Comparison of ENCODE assay signal across 7 cellular contexts in the genomic region with DNA sequence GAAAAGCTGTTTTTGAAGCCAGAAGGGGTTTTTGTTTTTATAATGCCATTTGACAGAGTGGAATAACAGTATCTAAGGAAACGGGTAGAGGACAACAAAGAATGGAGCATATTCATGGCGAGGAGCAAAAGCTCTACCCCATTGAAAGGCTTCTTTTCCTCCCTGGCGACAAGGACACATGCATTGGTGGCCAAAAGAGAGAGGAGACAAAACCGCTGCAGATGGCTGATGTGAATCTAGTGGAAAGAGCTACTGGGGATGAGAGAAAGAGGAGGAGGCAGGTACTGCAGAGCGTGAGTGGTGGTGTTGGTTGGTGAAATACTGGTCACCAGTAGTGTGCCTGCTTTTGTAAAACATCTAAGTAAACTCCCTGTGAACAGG. TPM values are rescaled to one million over a fixed set of nuclear protein-coding genes. Genes with fewer than 3 reads are reported as not detected.
DNase-seq lines count a peak whose midpoint lies in the region; TF ChIP-seq lines count a peak whose summit lies in the region.

No MANE protein-coding gene starts in this region.

- H3K27me3 ChIP-seq in NT2/D1 (ENCODE audit: insufficient read depth, insufficient read length) = no peaks in the 10 kb centered on the region
- H3K27me3 ChIP-seq in thyroid gland = no peaks in the 10 kb centered on the region

- POLR2A ChIA-PET in HEK293T (lab: Yijun Ruan, JAX) = interaction anchor here (1.0 to 1.9 kb wide), 7 partner anchors 9 to 238 kb away, joined by 3 to 13 read pairs (median 3); a partner anchor contains a TSS

- no peak overlapping the region for H3K9ac ChIP-seq in NT2/D1 (ENCODE audit: insufficient read length, low read depth)

- H3K9me3 ChIP-seq in NT2/D1 (ENCODE audit: insufficient read depth, low read length) = no peaks in the 10 kb centered on the region
- no peaks in the 10 kb centered on the region for H3K9me3 ChIP-seq in thyroid gland

- H3K4me3 ChIP-seq in GM12864 (ENCODE audit: low read depth, low read length) (peak overlapping the region; percentile 80), NT2/D1 (ENCODE audit: insufficient read length, low read depth) (peak overlapping the region; percentile 49), choroid plexus epithelial cell (ENCODE audit: low read depth, low read length) (peak overlapping the region; percentile 92), lower leg skin (ENCODE audit: low read depth, poor library complexity, severe bottlenecking) (peak overlapping the region; percentile 51), thyroid gland (replicated peaks in 1 of 3) (peak overlapping the region; percentile 21 to 45 (median 39))

- DNase-seq in GM12864 (ENCODE audit: low read depth) (no peak), HEK293T (ENCODE audit: extremely low spot score) (peak; percentile 17), NT2/D1 (ENCODE audit: low read depth, low spot score) (no peak), choroid plexus epithelial cell (ENCODE audit: low read depth) (peak; percentile 16), lower leg skin (ENCODE audit: low spot score in 2 of 2) (no peak), thyroid gland (no peak), epidermal melanocyte (ENCODE audit: insufficient read length, low spot score) (no peak)

- WGBS in lower leg skin, 2 donors = 18 to 25% methylated on average over 5 of the region's 5 CpGs
- 22 to 28% methylated on average over 5 of the region's 5 CpGs for WGBS in thyroid gland, 2 donors

- TF ChIP-seq CTCF in GM12864 (IDR thresholded peaks at IDR 0.05; ENCODE audit: low read depth, low read length, missing control alignments) = no peak
- no peak for TF ChIP-seq CTCF in choroid plexus epithelial cell (conservative IDR thresholded peaks at IDR 0.05; ENCODE audit: low read depth, low read length)
- TF ChIP-seq CTCF in lower leg skin (IDR thresholded peaks at IDR 0.05) = no peak
- TF ChIP-seq CTCF in thyroid gland (IDR thresholded peaks at IDR 0.05) = no peak

- intact Hi-C loops in lower leg skin (cut with DNase I; ENCODE audit: low total_unique reads) (no loop called here), thyroid gland (cut with DNase I) (no loop called here)

- H3K27ac ChIP-seq in thyroid gland = peak overlapping the region in 1 of 3 donors; percentile 61

- H3K36me3 ChIP-seq in NT2/D1 (ENCODE audit: insufficient read depth, insufficient read length, low read length) (no peaks in the 10 kb centered on the region), thyroid gland (no peaks in the 10 kb centered on the region)

- TF ChIP-seq POLR2A in lower leg skin (IDR thresholded peaks at IDR 0.05) (no peak), thyroid gland (IDR thresholded peaks at IDR 0.05) (no peak)

- CTCF ChIA-PET in HEK293T (lab: Yijun Ruan, JAX) = interaction anchor here (1.4 kb wide), 1 partner anchor 19 kb away, joined by 3 read pairs; no protein-coding TSS in a partner anchor

- H3K4me1 ChIP-seq in NT2/D1 (ENCODE audit: insufficient read depth, insufficient read length) (no peaks in the 10 kb centered on the region), thyroid gland (peaks cover 6 to 9% of the 10 kb centered on the region in 2 donors)

TF ChIP-seq in HEK293T, 16 proteins besides CTCF, POLR2A, EP300 and RAD21:
- TF ChIP-seq SUZ12 (IDR thresholded peaks at IDR 0.05) (no peak), FOXK2 (IDR thresholded peaks at IDR 0.05) (no peak), ARNT (IDR thresholded peaks at IDR 0.05) (no peak), FOXA1 (IDR thresholded peaks at IDR 0.05) (no peak), FOXM1 (IDR thresholded peaks at IDR 0.05; ENCODE audit: borderline replicate concordance) (no peak), NFRKB (IDR thresholded peaks at IDR 0.05) (no peak), L3MBTL2 (conservative IDR thresholded peaks at IDR 0.05) (no peak), HDGF (IDR thresholded peaks at IDR 0.05; ENCODE audit: borderline replicate concordance) (no peak), ZNF384 (IDR thresholded peaks at IDR 0.05) (no peak), BHLHE40 (IDR thresholded peaks at IDR 0.05; ENCODE audit: borderline replicate concordance) (no peak), LEF1 (IDR thresholded peaks at IDR 0.05; ENCODE audit: borderline replicate concordance) (no peak), SP1 (IDR thresholded peaks at IDR 0.05) (no peak), ELF4 (IDR thresholded peaks at IDR 0.05) (no peak), TARDBP (IDR thresholded peaks at IDR 0.05) (no peak), CTBP1 (IDR thresholded peaks at IDR 0.05; ENCODE audit: borderline replicate concordance) (no peak)
- TF ChIP-seq, protein P1, sequence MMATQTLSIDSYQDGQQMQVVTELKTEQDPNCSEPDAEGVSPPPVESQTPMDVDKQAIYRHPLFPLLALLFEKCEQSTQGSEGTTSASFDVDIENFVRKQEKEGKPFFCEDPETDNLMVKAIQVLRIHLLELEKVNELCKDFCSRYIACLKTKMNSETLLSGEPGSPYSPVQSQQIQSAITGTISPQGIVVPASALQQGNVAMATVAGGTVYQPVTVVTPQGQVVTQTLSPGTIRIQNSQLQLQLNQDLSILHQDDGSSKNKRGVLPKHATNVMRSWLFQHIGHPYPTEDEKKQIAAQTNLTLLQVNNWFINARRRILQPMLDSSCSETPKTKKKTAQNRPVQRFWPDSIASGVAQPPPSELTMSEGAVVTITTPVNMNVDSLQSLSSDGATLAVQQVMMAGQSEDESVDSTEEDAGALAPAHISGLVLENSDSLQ (IDR thresholded peaks at IDR 0.05) = no peak

RNA-seq across cellular contexts. Expression of a gene that starts 0.5 kb away (rescaled TPM):
- total RNA-seq in lower leg skin (10 to 100 TPM; 52.6 to 82.8 (median 61.9) TPM), thyroid gland (10 to 100 TPM; 36.1 to 73.0 (median 54.7) TPM)

Comparison
In these comparisons a context has a peak if more than half of its experiments do, and no peak if none do; other contexts are left out.
1. DNase-seq: peak in HEK293T (single experiment) and choroid plexus epithelial cell (single experiment); none in GM12864 (single experiment), NT2/D1 (single experiment), lower leg skin (0 of 2), thyroid gland (0 of 2) and epidermal melanocyte (single experiment).
2. H3K4me3 ChIP-seq: peak in every context shown above with its lines; median percentile 92 in choroid plexus epithelial cell; 80 in GM12864; 51 in lower leg skin; 49 in NT2/D1; 39 in thyroid gland.